8 cellular contexts compared by ENCODE assay signal in the genomic region with DNA sequence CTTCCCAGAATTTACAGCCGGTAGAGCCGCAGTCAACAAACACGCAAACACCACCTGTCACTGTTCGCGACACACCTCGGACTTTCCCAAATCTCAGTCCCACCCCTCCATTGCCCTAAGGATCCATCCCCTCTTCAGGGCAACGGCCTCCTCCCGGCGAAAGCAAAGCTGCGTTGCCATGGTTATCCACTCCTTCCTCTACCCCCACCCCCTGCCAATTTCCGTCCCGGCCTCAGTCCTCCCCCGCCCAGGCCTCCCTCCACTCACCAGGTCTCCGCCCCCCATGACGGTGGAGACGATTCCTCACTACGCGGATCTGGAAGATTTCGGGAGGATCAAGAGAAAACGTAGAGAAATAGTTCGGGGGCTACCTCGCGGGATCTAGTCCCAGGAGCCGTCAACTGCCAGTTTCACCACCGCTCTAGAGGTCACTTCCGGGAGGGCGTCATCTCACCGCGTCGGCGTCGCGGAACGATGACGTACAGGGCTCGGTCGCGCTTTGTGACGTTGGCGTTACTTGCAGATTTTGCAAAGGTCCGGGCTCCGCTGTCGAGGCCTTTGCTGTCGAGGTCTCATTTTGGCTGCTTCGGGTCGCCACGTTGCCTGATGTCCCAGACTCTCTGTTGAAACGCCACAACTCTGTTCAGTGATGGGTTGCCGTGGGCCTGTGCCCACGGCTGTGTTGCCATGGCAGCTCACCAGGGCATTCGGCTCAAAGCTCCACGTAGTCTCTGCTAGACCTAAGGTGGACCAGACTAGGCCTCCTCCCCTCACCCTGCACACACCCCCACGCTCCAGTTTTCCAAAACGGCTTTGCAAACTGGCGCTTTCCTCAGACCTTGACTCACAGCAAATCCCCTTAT. TPM values are rescaled to one million over a fixed set of nuclear protein-coding genes. Genes with fewer than 3 reads are reported as not detected.
DNase-seq lines count a peak whose midpoint lies in the region; ATAC-seq, FAIRE-seq and TF ChIP-seq lines count a peak whose summit lies in the region.

Gene CWC25 (minus strand): TSS at position 423 of the 863 bp plus-strand sequence. CDS start 138 bp downstream, at position 285.

- H3K9ac ChIP-seq in mucosa of stomach (ENCODE audit: low read length) = peak within 1 kb of the TSS; percentile 80

- H3K9me3 Mint-ChIP-seq in activated T-cell treated with anti-CD3 and anti-CD28 coated beads, Interleukin-2, amount 50 U/mL, for 24 hours = no peaks in the 10 kb centered on the region

- no peak for TF ChIP-seq CTCF in D721Med (IDR thresholded peaks at IDR 0.05; ENCODE audit: insufficient read depth, missing control alignments)

- no peaks in the 10 kb centered on the region for H3K27me3 Mint-ChIP-seq in activated T-cell treated with anti-CD3 and anti-CD28 coated beads, Interleukin-2, amount 50 U/mL, for 24 hours

- peak within 1 kb of the TSS; percentile 97 for H3K4me3 Mint-ChIP-seq in activated T-cell treated with anti-CD3 and anti-CD28 coated beads, Interleukin-2, amount 50 U/mL, for 24 hours

- H3K27ac Mint-ChIP-seq in activated T-cell treated with anti-CD3 and anti-CD28 coated beads, Interleukin-2, amount 50 U/mL, for 24 hours = peak within 1 kb of the TSS; percentile 100

- WGBS in esophagus, 2 donors = 1% methylated on average over 55 of the region's 55 CpGs

- DNase-seq in D721Med (ENCODE audit: insufficient read length, low spot score) (peak; percentile 81), KG1 (lab: John Stamatoyannopoulos, UW) (peak; percentile 87)
- peak; percentile 100 for DNase-seq in activated T-cell treated with anti-CD3 and anti-CD28 coated beads, Interleukin-2, amount 50 U/mL, for 24 hours
- DNase-seq in stimulated activated CD8-positive, alpha-beta memory T cell treated with anti-CD3 and anti-CD28 coated beads, Interleukin-4, amount 100 ng/mL, for 48 hours = peak; percentile 99

- peaks cover 4 to 13% of the 10 kb centered on the region in 2 donors for H3K36me3 ChIP-seq in esophagus (ENCODE audit: control insufficient read depth in 2 of 2, insufficient read depth in 2 of 2, low read length in 1 of 2)
- H3K36me3 ChIP-seq in mucosa of stomach (ENCODE audit: control insufficient read depth, insufficient read depth, low read length) = no peaks in the 10 kb centered on the region

- H3K27me3 ChIP-seq in esophagus (ENCODE audit: control insufficient read depth in 1 of 2, insufficient read depth in 2 of 2, low read length in 2 of 2) (no peaks in the 10 kb centered on the region), mucosa of stomach (ENCODE audit: control insufficient read depth, insufficient read depth, low read length) (no peaks in the 10 kb centered on the region)

- peak within 1 kb of the TSS; percentile 98 to 99 for H3K27ac ChIP-seq in esophagus (ENCODE audit: low read depth in 2 of 2, low read length in 1 of 2)

- peaks cover 0 to 9% of the 10 kb centered on the region in 2 donors for H3K4me1 ChIP-seq in esophagus (ENCODE audit: control insufficient read depth in 2 of 2, insufficient read depth in 2 of 2, low read length in 1 of 2)
- H3K4me1 ChIP-seq in mucosa of stomach (ENCODE audit: control insufficient read depth, insufficient read depth, low read length) = peaks cover 20% of the 10 kb centered on the region

- no peaks in the 10 kb centered on the region for H3K9me3 ChIP-seq in esophagus (ENCODE audit: control insufficient read depth in 2 of 2, insufficient read depth in 1 of 2, low read depth in 1 of 2, low read length in 1 of 2)
- no peaks in the 10 kb centered on the region for H3K9me3 ChIP-seq in mucosa of stomach (ENCODE audit: control insufficient read depth, low read length)

- ATAC-seq in GM21576 (IDR thresholded peaks at IDR 0.05; ENCODE audit: unreplicated experiment) = peak; percentile 71

- H3K36me3 Mint-ChIP-seq in activated T-cell treated with anti-CD3 and anti-CD28 coated beads, Interleukin-2, amount 50 U/mL, for 24 hours (ENCODE audit: low read depth) = peaks cover 37% of the 10 kb centered on the region

- H3K4me3 ChIP-seq in esophagus (ENCODE audit: low read depth in 1 of 2, low read length in 2 of 2) (peak within 1 kb of the TSS; percentile 89 to 98), mucosa of stomach (ENCODE audit: low read length) (peak within 1 kb of the TSS; percentile 52)

- H3K4me1 Mint-ChIP-seq in activated T-cell treated with anti-CD3 and anti-CD28 coated beads, Interleukin-2, amount 50 U/mL, for 24 hours (ENCODE audit: low read depth) = peaks cover 29% of the 10 kb centered on the region

- FAIRE-seq in D721Med (lab: Jason Lieb, UNC) = no peak

TF ChIP-seq in PFSK-1, 5 proteins besides CTCF, POLR2A, EP300 and RAD21:
- peak; percentile 81 for TF ChIP-seq FOXP2 (optimal IDR thresholded peaks at IDR 0.05; ENCODE audit: borderline replicate concordance, extremely low read depth, extremely low read length, insufficient read depth)
- TF ChIP-seq SIN3A (IDR thresholded peaks at IDR 0.05; ENCODE audit: borderline replicate concordance, insufficient read depth, low read length) = peak; percentile 96
- TF ChIP-seq, protein P1, sequence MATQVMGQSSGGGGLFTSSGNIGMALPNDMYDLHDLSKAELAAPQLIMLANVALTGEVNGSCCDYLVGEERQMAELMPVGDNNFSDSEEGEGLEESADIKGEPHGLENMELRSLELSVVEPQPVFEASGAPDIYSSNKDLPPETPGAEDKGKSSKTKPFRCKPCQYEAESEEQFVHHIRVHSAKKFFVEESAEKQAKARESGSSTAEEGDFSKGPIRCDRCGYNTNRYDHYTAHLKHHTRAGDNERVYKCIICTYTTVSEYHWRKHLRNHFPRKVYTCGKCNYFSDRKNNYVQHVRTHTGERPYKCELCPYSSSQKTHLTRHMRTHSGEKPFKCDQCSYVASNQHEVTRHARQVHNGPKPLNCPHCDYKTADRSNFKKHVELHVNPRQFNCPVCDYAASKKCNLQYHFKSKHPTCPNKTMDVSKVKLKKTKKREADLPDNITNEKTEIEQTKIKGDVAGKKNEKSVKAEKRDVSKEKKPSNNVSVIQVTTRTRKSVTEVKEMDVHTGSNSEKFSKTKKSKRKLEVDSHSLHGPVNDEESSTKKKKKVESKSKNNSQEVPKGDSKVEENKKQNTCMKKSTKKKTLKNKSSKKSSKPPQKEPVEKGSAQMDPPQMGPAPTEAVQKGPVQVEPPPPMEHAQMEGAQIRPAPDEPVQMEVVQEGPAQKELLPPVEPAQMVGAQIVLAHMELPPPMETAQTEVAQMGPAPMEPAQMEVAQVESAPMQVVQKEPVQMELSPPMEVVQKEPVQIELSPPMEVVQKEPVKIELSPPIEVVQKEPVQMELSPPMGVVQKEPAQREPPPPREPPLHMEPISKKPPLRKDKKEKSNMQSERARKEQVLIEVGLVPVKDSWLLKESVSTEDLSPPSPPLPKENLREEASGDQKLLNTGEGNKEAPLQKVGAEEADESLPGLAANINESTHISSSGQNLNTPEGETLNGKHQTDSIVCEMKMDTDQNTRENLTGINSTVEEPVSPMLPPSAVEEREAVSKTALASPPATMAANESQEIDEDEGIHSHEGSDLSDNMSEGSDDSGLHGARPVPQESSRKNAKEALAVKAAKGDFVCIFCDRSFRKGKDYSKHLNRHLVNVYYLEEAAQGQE (IDR thresholded peaks at IDR 0.05; ENCODE audit: insufficient read depth in 1 of 2, low read depth in 2 of 2, low read length in 2 of 2) = peak in 1 of 2 experiments; percentile 53; a peak in 1 of 4 replicates
- peak; percentile 93 for TF ChIP-seq TAF1 (IDR thresholded peaks at IDR 0.05; ENCODE audit: borderline replicate concordance, insufficient read depth, low read length)
- peak; percentile 93 for TF ChIP-seq POLR2AphosphoS5 (IDR thresholded peaks at IDR 0.05; ENCODE audit: low read depth, low read length)

RNA-seq across cellular contexts. Expression of gene CWC25, which starts in this region (rescaled TPM):
- 25.5 TPM for polyA plus RNA-seq in PFSK-1 (2012; ENCODE audit: insufficient read length, low read depth)
- polyA plus RNA-seq in esophagus = 10 to 100 TPM; 15.2 to 21.0 TPM

Comparison
In these comparisons a context has a peak if more than half of its experiments do, and no peak if none do; other contexts are left out.
1. Peak in every context shown above with its lines: DNase-seq, ATAC-seq, H3K4me3 ChIP-seq and H3K27ac ChIP-seq.